In genomic region chr14:77043177-77043983, GRCh38 we compare ENCODE assay signal across 1 cellular context.
TF ChIP-seq lines count a peak whose summit lies in the region.

No MANE protein-coding gene starts in this region.

TF ChIP-seq in K562, 482 proteins besides CTCF, POLR2A, EP300 and RAD21 (continued from another document):
- TF ChIP-seq RREB1 (CRISPR knock-in tag; IDR thresholded peaks at IDR 0.05) (no peak), OTX1 (CRISPR knock-in tag; IDR thresholded peaks at IDR 0.05) (0 out of 2 replicates have a peak, but pooled peaks have one; percentile 10), AFF4 (CRISPR knock-in tag; IDR thresholded peaks at IDR 0.05) (no peak), STAT5A (IDR thresholded peaks at IDR 0.05; ENCODE audit: borderline replicate concordance, low read length) (no peak), ZNF518B (CRISPR knock-in tag; IDR thresholded peaks at IDR 0.05) (no peak), ATF1 (CRISPR knock-in tag; IDR thresholded peaks at IDR 0.05) (no peak), ATF1 (tag; IDR thresholded peaks at IDR 0.05) (peak; percentile 30; the same call in 1 of the 2 replicates), ZEB2 (IDR thresholded peaks at IDR 0.05) (peak; percentile 64), CEBPB (tag; IDR thresholded peaks at IDR 0.05) (peak; percentile 99), SMARCE1 (IDR thresholded peaks at IDR 0.05) (peak; percentile 68; the same call in 1 of the 2 replicates), ETV1 (tag; conservative IDR thresholded peaks at IDR 0.05; ENCODE audit: low read depth) (peak; percentile 72), TBP (optimal IDR thresholded peaks at IDR 0.05; ENCODE audit: low read depth, low read length) (no peak), ZNF655 (CRISPR knock-in tag; IDR thresholded peaks at IDR 0.05) (no peak), ZNF830 (CRISPR knock-in tag; IDR thresholded peaks at IDR 0.05) (no peak), HNRNPH1 (optimal IDR thresholded peaks at IDR 0.05; ENCODE audit: low read depth, low read length) (no peak), ETV5 (CRISPR knock-in tag; IDR thresholded peaks at IDR 0.05; ENCODE audit: low read depth) (0 out of 2 replicates have a peak, but pooled peaks have one; percentile 32), TRIM24 (IDR thresholded peaks at IDR 0.05) (peak; percentile 39 to 70; a peak in 1 of 4 replicates), DPF2 (IDR thresholded peaks at IDR 0.05) (peak; percentile 69), MEF2A (IDR thresholded peaks at IDR 0.05; ENCODE audit: control insufficient read depth, low read depth, low read length) (peak; percentile 93), ZNF639 (CRISPR knock-in tag; conservative IDR thresholded peaks at IDR 0.05 in 1 of 2, IDR thresholded peaks at IDR 0.05 in 1 of 2) (peak in 1 of 2 experiments; percentile 19; a peak in 1 of 4 replicates)
- TF ChIP-seq, protein P1, sequence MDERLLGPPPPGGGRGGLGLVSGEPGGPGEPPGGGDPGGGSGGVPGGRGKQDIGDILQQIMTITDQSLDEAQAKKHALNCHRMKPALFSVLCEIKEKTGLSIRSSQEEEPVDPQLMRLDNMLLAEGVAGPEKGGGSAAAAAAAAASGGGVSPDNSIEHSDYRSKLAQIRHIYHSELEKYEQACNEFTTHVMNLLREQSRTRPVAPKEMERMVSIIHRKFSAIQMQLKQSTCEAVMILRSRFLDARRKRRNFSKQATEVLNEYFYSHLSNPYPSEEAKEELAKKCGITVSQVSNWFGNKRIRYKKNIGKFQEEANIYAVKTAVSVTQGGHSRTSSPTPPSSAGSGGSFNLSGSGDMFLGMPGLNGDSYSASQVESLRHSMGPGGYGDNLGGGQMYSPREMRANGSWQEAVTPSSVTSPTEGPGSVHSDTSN (CRISPR knock-in tag; IDR thresholded peaks at IDR 0.05; ENCODE audit: low read depth): no peak
- TF ChIP-seq, protein P1 (tag; conservative IDR thresholded peaks at IDR 0.05; ENCODE audit: low read depth): peak; percentile 51
- TF ChIP-seq, protein P2, sequence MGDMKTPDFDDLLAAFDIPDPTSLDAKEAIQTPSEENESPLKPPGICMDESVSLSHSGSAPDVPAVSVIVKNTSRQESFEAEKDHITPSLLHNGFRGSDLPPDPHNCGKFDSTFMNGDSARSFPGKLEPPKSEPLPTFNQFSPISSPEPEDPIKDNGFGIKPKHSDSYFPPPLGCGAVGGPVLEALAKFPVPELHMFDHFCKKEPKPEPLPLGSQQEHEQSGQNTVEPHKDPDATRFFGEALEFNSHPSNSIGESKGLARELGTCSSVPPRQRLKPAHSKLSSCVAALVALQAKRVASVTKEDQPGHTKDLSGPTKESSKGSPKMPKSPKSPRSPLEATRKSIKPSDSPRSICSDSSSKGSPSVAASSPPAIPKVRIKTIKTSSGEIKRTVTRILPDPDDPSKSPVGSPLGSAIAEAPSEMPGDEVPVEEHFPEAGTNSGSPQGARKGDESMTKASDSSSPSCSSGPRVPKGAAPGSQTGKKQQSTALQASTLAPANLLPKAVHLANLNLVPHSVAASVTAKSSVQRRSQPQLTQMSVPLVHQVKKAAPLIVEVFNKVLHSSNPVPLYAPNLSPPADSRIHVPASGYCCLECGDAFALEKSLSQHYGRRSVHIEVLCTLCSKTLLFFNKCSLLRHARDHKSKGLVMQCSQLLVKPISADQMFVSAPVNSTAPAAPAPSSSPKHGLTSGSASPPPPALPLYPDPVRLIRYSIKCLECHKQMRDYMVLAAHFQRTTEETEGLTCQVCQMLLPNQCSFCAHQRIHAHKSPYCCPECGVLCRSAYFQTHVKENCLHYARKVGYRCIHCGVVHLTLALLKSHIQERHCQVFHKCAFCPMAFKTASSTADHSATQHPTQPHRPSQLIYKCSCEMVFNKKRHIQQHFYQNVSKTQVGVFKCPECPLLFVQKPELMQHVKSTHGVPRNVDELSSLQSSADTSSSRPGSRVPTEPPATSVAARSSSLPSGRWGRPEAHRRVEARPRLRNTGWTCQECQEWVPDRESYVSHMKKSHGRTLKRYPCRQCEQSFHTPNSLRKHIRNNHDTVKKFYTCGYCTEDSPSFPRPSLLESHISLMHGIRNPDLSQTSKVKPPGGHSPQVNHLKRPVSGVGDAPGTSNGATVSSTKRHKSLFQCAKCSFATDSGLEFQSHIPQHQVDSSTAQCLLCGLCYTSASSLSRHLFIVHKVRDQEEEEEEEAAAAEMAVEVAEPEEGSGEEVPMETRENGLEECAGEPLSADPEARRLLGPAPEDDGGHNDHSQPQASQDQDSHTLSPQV (IDR thresholded peaks at IDR 0.05): peak; percentile 38; the same call in 1 of the 2 replicates
- TF ChIP-seq, protein P3, sequence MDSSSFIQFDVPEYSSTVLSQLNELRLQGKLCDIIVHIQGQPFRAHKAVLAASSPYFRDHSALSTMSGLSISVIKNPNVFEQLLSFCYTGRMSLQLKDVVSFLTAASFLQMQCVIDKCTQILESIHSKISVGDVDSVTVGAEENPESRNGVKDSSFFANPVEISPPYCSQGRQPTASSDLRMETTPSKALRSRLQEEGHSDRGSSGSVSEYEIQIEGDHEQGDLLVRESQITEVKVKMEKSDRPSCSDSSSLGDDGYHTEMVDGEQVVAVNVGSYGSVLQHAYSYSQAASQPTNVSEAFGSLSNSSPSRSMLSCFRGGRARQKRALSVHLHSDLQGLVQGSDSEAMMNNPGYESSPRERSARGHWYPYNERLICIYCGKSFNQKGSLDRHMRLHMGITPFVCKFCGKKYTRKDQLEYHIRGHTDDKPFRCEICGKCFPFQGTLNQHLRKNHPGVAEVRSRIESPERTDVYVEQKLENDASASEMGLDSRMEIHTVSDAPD (CRISPR knock-in tag; IDR thresholded peaks at IDR 0.05): no peak
